In genomic region chr16:3770530-3770929, GRCh38 we compare ENCODE assay signal across 1 cellular context.
TF ChIP-seq lines count a peak whose summit lies in the region.

No MANE protein-coding gene starts in this region.

TF ChIP-seq in HepG2, 621 proteins besides CTCF, POLR2A, EP300 and RAD21:
- TF ChIP-seq RNF2 (conservative IDR thresholded peaks at IDR 0.05; ENCODE audit: low read depth) (no peak), AGO2 (optimal IDR thresholded peaks at IDR 0.05; ENCODE audit: low read depth, low read length) (peak; percentile 44)
